8 cellular contexts compared by ENCODE assay signal in genomic region chr22:29154364-29155048, GRCh38. TPM values are rescaled to one million over a fixed set of nuclear protein-coding genes. Genes with fewer than 3 reads are reported as not detected.
DNase-seq lines count a peak whose midpoint lies in the region; ATAC-seq, FAIRE-seq and TF ChIP-seq lines count a peak whose summit lies in the region.

No MANE protein-coding gene starts in this region.

- H3K4me2 ChIP-seq in mammary epithelial cell (ENCODE audit: insufficient read depth, low read depth, low read length) (peak overlapping the region; percentile 66), keratinocyte (ENCODE audit: control insufficient read depth, extremely low read depth, insufficient read depth, low read depth, low read length) (peak overlapping the region; percentile 37)

- H3K9ac ChIP-seq in mammary epithelial cell (ENCODE audit: insufficient read depth, low read length), result no peak overlapping the region
- H3K9ac ChIP-seq in keratinocyte (ENCODE audit: control insufficient read depth, extremely low read depth, insufficient read depth, low read length), result no peak overlapping the region

- no peaks in the 10 kb centered on the region for H3K27me3 ChIP-seq in mammary epithelial cell (ENCODE audit: insufficient read depth, low read length)
- no peaks in the 10 kb centered on the region for H3K27me3 ChIP-seq in keratinocyte (ENCODE audit: control insufficient read depth, extremely low read depth, insufficient read depth, low read length)

- no peaks in the 10 kb centered on the region for H3K9me1 ChIP-seq in keratinocyte (ENCODE audit: control insufficient read depth, extremely low read depth, insufficient read depth, low read length)

- dilution Hi-C loops in mammary epithelial cell (cut with HindIII; ENCODE audit: low sequenced_read_pairs) (no loop called here), keratinocyte (cut with MboI; ENCODE audit: extremely low pct_ligation_motif_present, low sequenced_read_pairs) (no loop called here)

- H3K27ac ChIP-seq in mammary epithelial cell (ENCODE audit: insufficient read depth, low read depth, low read length), result no peak overlapping the region
- no peak overlapping the region for H3K27ac ChIP-seq in keratinocyte (ENCODE audit: control insufficient read depth, insufficient read depth, low read length)

- peak; percentile 99 for TF ChIP-seq CTCF in GM13977 (IDR thresholded peaks at IDR 0.05; ENCODE audit: extremely low read depth, insufficient read depth, missing control alignments)
- peak; percentile 94 for TF ChIP-seq CTCF in WI38 (IDR thresholded peaks at IDR 0.05; ENCODE audit: low read depth, low read length)
- peak; percentile 90 to 97 for TF ChIP-seq CTCF in mammary epithelial cell (conservative IDR thresholded peaks at IDR 0.05 in 1 of 2, IDR thresholded peaks at IDR 0.05 in 1 of 2; ENCODE audit: extremely low read depth in 1 of 2, insufficient read depth in 1 of 2, low read depth in 1 of 2, low read length in 2 of 2)
- peak; percentile 78 to 96 (median 95) for TF ChIP-seq CTCF in keratinocyte (optimal IDR thresholded peaks at IDR 0.05 in 1 of 3, IDR thresholded peaks at IDR 0.05 in 1 of 3, conservative IDR thresholded peaks at IDR 0.05 in 1 of 3; ENCODE audit: extremely low read depth in 1 of 3, insufficient read depth in 2 of 3, low read length in 3 of 3)

- 25% methylated on average over 6 of the region's 21 CpGs for WGBS in mammary epithelial cell (ENCODE audit: low coverage, missing lambda C conversion rate)

- no TSS peak for BruUV-seq in mammary epithelial cell (replicated peaks; lab: Mats Ljungman, UMichigan)

- no peaks in the 10 kb centered on the region for H3K79me2 ChIP-seq in mammary epithelial cell (ENCODE audit: insufficient read depth, low read length)
- H3K79me2 ChIP-seq in keratinocyte (ENCODE audit: control insufficient read depth, insufficient read depth, low read length), result no peaks in the 10 kb centered on the region

- H3K9me3 ChIP-seq in mammary epithelial cell (replicated peaks; ENCODE audit: insufficient read depth, low read length) (no peaks in the 10 kb centered on the region), keratinocyte (ENCODE audit: control insufficient read depth, low read depth, low read length) (no peaks in the 10 kb centered on the region)

- in situ Hi-C loops in GM13977 (cut with MboI; ENCODE audit: low pct_unique_long_range_greater_than_20kb, low sequenced_read_pairs, unreplicated experiment) (no loop called here), mammary epithelial cell (cut with MboI; ENCODE audit: low sequenced_read_pairs in 2 of 2) (loop anchor here in 1 of 2 donors (10.0 to 25.0 kb wide), 2 partner anchors 90 to 292 kb away; no protein-coding TSS in a partner anchor)

- H3K4me3 ChIP-seq in WI38 (ENCODE audit: low read depth, low read length), result no peak overlapping the region
- no peak overlapping the region for H3K4me3 ChIP-seq in mammary epithelial cell (replicated peaks in 1 of 3; ENCODE audit: insufficient read depth in 1 of 3, low read depth in 2 of 3, low read length in 3 of 3)
- no peak overlapping the region for H3K4me3 ChIP-seq in keratinocyte (ENCODE audit: control insufficient read depth in 2 of 3, extremely low read depth in 1 of 3, insufficient read depth in 2 of 3, low read depth in 1 of 3, low read length in 3 of 3)

- ATAC-seq in GM21723 (IDR thresholded peaks at IDR 0.05; ENCODE audit: unreplicated experiment), result no peak

- peak; percentile 41 for FAIRE-seq in keratinocyte (lab: Jason Lieb, UNC)

- H3K36me3 ChIP-seq in mammary epithelial cell (ENCODE audit: insufficient read depth, low read length) (no peaks in the 10 kb centered on the region), keratinocyte (ENCODE audit: control insufficient read depth in 2 of 2, extremely low read depth in 1 of 2, insufficient read depth in 2 of 2, low read length in 2 of 2) (no peaks in the 10 kb centered on the region)

- CTCF ChIA-PET in mammary epithelial cell (lab: Charles Lee; ENCODE audit: low non-redundant PET), result interaction anchor here (0.6 to 1.3 kb wide), 4 partner anchors 114 to 1097 kb away, joined by 3 to 24 read pairs (median 6); no protein-coding TSS in a partner anchor

- H4K20me1 ChIP-seq in mammary epithelial cell (ENCODE audit: insufficient read depth, low read length) (no peaks in the 10 kb centered on the region), keratinocyte (ENCODE audit: control insufficient read depth, extremely low read depth, insufficient read depth, low read length) (no peaks in the 10 kb centered on the region)

- no peaks in the 10 kb centered on the region for H3K4me1 ChIP-seq in mammary epithelial cell (ENCODE audit: insufficient read depth, low read length)
- H3K4me1 ChIP-seq in keratinocyte (ENCODE audit: control insufficient read depth, extremely low read depth, insufficient read depth, low read length), result no peaks in the 10 kb centered on the region

- intact Hi-C loops in mammary epithelial cell (cut with micrococcal nuclease), result loop anchor here (1.0 to 10.0 kb wide), 7 partner anchors 74 to 554 kb away; partner anchors contain the start of gene ZNRF3

- DNase-seq in A172 (ENCODE audit: low spot score), result peak; percentile 21
- DNase-seq in GM13977 (ENCODE audit: low spot score), result peak; percentile 84
- DNase-seq in NCI-H2029 (lab: John Stamatoyannopoulos, UW), result peak; percentile 43
- peak; percentile 37 for DNase-seq in mammary epithelial cell
- DNase-seq in keratinocyte (ENCODE audit: low read depth, low spot score), result no peak
- DNase-seq in stimulated activated CD4-positive, alpha-beta T cell treated with anti-CD3 and anti-CD28 coated beads, Interleukin-15, amount 100 ng/mL, for 1 hour (ENCODE audit: low read depth in 1 of 2, low spot score in 1 of 2), result peak; percentile 27 to 53

- H2AFZ ChIP-seq in mammary epithelial cell (ENCODE audit: low read depth, low read length), result peak overlapping the region; percentile 41
- peak overlapping the region; percentile 12 for H2AFZ ChIP-seq in keratinocyte (ENCODE audit: control insufficient read depth, low read length)

RNA-seq across cellular contexts. Expression of gene EMID1, which starts 51.2 kb away (rescaled TPM):
- 0.24 TPM in 1 of 2 replicates, not detected in the other for total RNA-seq in A172 (2014; rRNA removed; shearing (Covaris generic))
- total RNA-seq in mammary epithelial cell, result under 1 TPM in 1 of 2 donors, not detected in 1; 0.67 TPM
- polyA plus RNA-seq in mammary epithelial cell (not detected), keratinocyte (not detected in 3 replicates)
- polyA minus RNA-seq in mammary epithelial cell (not detected), keratinocyte (not detected in 3 replicates)
- polyA plus RNA-seq in keratinocyte (2011; ENCODE audit: low read depth), result not detected
- polyA plus RNA-seq in keratinocyte (2011; cell fraction: cytosol; rRNA removed), result not detected in 2 replicates
- polyA plus RNA-seq in keratinocyte (2011; cell fraction: nucleus; rRNA removed), result not detected in 2 replicates
- not detected in 2 replicates for polyA plus RNA-seq in keratinocyte (2012; ENCODE audit: low replicate concordance)
- not detected for polyA minus RNA-seq in keratinocyte (2011; cell fraction: cytosol; rRNA and poly(A)+ RNA removed)
- polyA minus RNA-seq in keratinocyte (2011; cell fraction: nucleus; rRNA and poly(A)+ RNA removed), result not detected in 2 replicates
